Comparison of ENCODE assay signal across 8 cellular contexts in genomic region chr20:13458860-13459451, GRCh38.
DNase-seq lines count a peak whose midpoint lies in the region; ATAC-seq and TF ChIP-seq lines count a peak whose summit lies in the region.

No MANE protein-coding gene starts in this region.

- TF ChIP-seq RAD21 in SK-N-SH (IDR thresholded peaks at IDR 0.05; ENCODE audit: low read length): peak; percentile 72

- CTCF ChIA-PET in activated CD4-positive, alpha-beta T cell treated with anti-CD3 and anti-CD28 coated beads, Interleukin-2, amount 10 ng/mL, durations not matched to agents 7 days and 5 days (lab: Charles Lee): no interaction called here
- CTCF ChIA-PET in SK-N-SH (lab: Yijun Ruan, JAX): interaction anchor here (0.6 to 3.8 kb wide), 10 partner anchors 16 to 312 kb away, joined by 3 to 39 read pairs (median 5); no protein-coding TSS in a partner anchor

- H3K4me1 Mint-ChIP-seq in activated CD4-positive, alpha-beta T cell treated with anti-CD3 and anti-CD28 coated beads, Interleukin-2, amount 10 ng/mL, durations not matched to agents 7 days and 5 days: no peaks in the 10 kb centered on the region

- no peaks in the 10 kb centered on the region for H3K27me3 Mint-ChIP-seq in activated CD4-positive, alpha-beta T cell treated with anti-CD3 and anti-CD28 coated beads, Interleukin-2, amount 10 ng/mL, durations not matched to agents 7 days and 5 days

- H3K4me2 ChIP-seq in SK-N-SH: no peak overlapping the region

- no peaks in the 10 kb centered on the region for H3K9me3 ChIP-seq in SK-N-SH
- no peaks in the 10 kb centered on the region for H3K9me3 ChIP-seq in heart left ventricle

- H3K4me1 ChIP-seq in SK-N-SH (ENCODE audit: control insufficient read depth in 1 of 2, insufficient read depth in 2 of 2, low read depth in 1 of 2, low read length in 1 of 2) (peaks cover 0 to 13% of the 10 kb centered on the region in 2 experiments; a peak in 1 of 4 replicates), heart left ventricle (peaks cover 0 to 4% (median 0%) of the 10 kb centered on the region in 12 donors)

- H3K9me2 ChIP-seq in SK-N-SH: no peaks in the 10 kb centered on the region

- TF ChIP-seq CTCF in SK-N-SH (IDR thresholded peaks at IDR 0.05): peak; percentile 84
- peak; percentile 57 to 80 (median 68) for TF ChIP-seq CTCF in heart left ventricle (IDR thresholded peaks at IDR 0.05)

- no peaks in the 10 kb centered on the region for H3K9me3 Mint-ChIP-seq in activated CD4-positive, alpha-beta T cell treated with anti-CD3 and anti-CD28 coated beads, Interleukin-2, amount 10 ng/mL, durations not matched to agents 7 days and 5 days

- H2AFZ ChIP-seq in SK-N-SH (ENCODE audit: low read depth): no peak overlapping the region

- intact Hi-C loops in heart left ventricle (cut with DNase I): loop anchor here in 4 of 10 donors (2.0 to 10.0 kb wide), 5 partner anchors 86 to 316 kb away; no protein-coding TSS in a partner anchor
- intact Hi-C loops in posterior vena cava (cut with DNase I): no loop called here

- no peak for TF ChIP-seq EP300 in SK-N-SH (IDR thresholded peaks at IDR 0.05; ENCODE audit: borderline replicate concordance in 1 of 2, low read depth in 1 of 2, low read length in 1 of 2)

- H3K36me3 ChIP-seq in SK-N-SH (replicated peaks in 1 of 2; ENCODE audit: control insufficient read depth in 1 of 2, insufficient read depth in 2 of 2, low read length in 1 of 2): no peaks in the 10 kb centered on the region
- no peaks in the 10 kb centered on the region for H3K36me3 ChIP-seq in heart left ventricle

- no peaks in the 10 kb centered on the region for H3F3A ChIP-seq in SK-N-SH (replicated peaks; ENCODE audit: insufficient read depth)

- WGBS in SK-N-SH (ENCODE audit: low lambda C conversion rate): 80% methylated on average over 3 of the region's 3 CpGs
- WGBS in heart left ventricle, 4 donors: 72 to 84% (median 74%) methylated on average over 3 of the region's 3 CpGs

- no peak for TF ChIP-seq POLR2A in heart left ventricle (IDR thresholded peaks at IDR 0.05)

- no peak overlapping the region for H3K4me3 Mint-ChIP-seq in activated CD4-positive, alpha-beta T cell treated with anti-CD3 and anti-CD28 coated beads, Interleukin-2, amount 10 ng/mL, durations not matched to agents 7 days and 5 days

- no peaks in the 10 kb centered on the region for H3K79me2 ChIP-seq in SK-N-SH (ENCODE audit: insufficient read depth)

- POLR2A ChIA-PET in activated CD4-positive, alpha-beta T cell treated with anti-CD3 and anti-CD28 coated beads, Interleukin-2, amount 10 ng/mL, durations not matched to agents 7 days and 5 days (lab: Charles Lee): no interaction called here
- POLR2A ChIA-PET in SK-N-SH (lab: Yijun Ruan, JAX): no interaction called here

- H4K20me1 ChIP-seq in SK-N-SH (ENCODE audit: insufficient read depth): no peaks in the 10 kb centered on the region

- H3K36me3 Mint-ChIP-seq in activated CD4-positive, alpha-beta T cell treated with anti-CD3 and anti-CD28 coated beads, Interleukin-2, amount 10 ng/mL, durations not matched to agents 7 days and 5 days (ENCODE audit: low read depth): no peaks in the 10 kb centered on the region

- no peak overlapping the region for H3K9ac ChIP-seq in SK-N-SH

- no peak overlapping the region; a peak in 1 of 4 replicates for H3K4me3 ChIP-seq in SK-N-SH (ENCODE audit: low read depth in 2 of 2, low read length in 1 of 2)
- H3K4me3 ChIP-seq in heart left ventricle: no peak overlapping the region

- ATAC-seq in GM21723 (IDR thresholded peaks at IDR 0.05; ENCODE audit: unreplicated experiment): peak; percentile 93
- peak in 3 of 4 donors; percentile 45 to 72 (median 70) for ATAC-seq in heart left ventricle

- H3K27me3 ChIP-seq in SK-N-SH (ENCODE audit: insufficient read depth) (no peaks in the 10 kb centered on the region), heart left ventricle (no peaks in the 10 kb centered on the region)

- peak; percentile 16 for DNase-seq in activated CD4-positive, alpha-beta T cell treated with anti-CD3 and anti-CD28 coated beads, Interleukin-2, amount 10 ng/mL, durations not matched to agents 7 days and 5 days
- no peak for DNase-seq in activated CD4-positive, alpha-beta T cell treated with anti-CD3 and anti-CD28 coated beads for 1 hour
- DNase-seq in HuH-7 (ENCODE audit: low spot score) (peak; percentile 48), SK-N-SH (peak; percentile 33), heart left ventricle (no peak), stromal cell of bone marrow (ENCODE audit: low read depth) (peak; percentile 20), posterior vena cava (ENCODE audit: low spot score) (no peak)

- no peak overlapping the region for H3K27ac ChIP-seq in SK-N-SH (ENCODE audit: low read depth in 2 of 2, low read length in 1 of 2)
- no peak overlapping the region for H3K27ac ChIP-seq in heart left ventricle

- no peak overlapping the region for H3K27ac Mint-ChIP-seq in activated CD4-positive, alpha-beta T cell treated with anti-CD3 and anti-CD28 coated beads, Interleukin-2, amount 10 ng/mL, durations not matched to agents 7 days and 5 days

TF ChIP-seq in SK-N-SH, 30 proteins besides CTCF, POLR2A, EP300 and RAD21:
- TF ChIP-seq SMC3 (IDR thresholded peaks at IDR 0.05; ENCODE audit: low read depth, low read length) (peak; percentile 46; the same call in 1 of the 2 replicates), IRF3 (IDR thresholded peaks at IDR 0.05; ENCODE audit: low read depth, low read length) (no peak)
TF ChIP-seq in SK-N-SH: peak in this region for 1.

Comparison
In these comparisons a context has a peak if more than half of its experiments do, and no peak if none do; other contexts are left out.
1. DNase-seq: peak in activated CD4-positive, alpha-beta T cell treated with anti-CD3 and anti-CD28 coated beads, Interleukin-2, amount 10 ng/mL, durations not matched to agents 7 days and 5 days (single experiment), HuH-7 (single experiment), SK-N-SH (single experiment) and stromal cell of bone marrow (single experiment); none in activated CD4-positive, alpha-beta T cell treated with anti-CD3 and anti-CD28 coated beads for 1 hour (single experiment), heart left ventricle (0 of 5) and posterior vena cava (single experiment).